ENCODE assay signal across 12 cellular contexts in the genomic region with DNA sequence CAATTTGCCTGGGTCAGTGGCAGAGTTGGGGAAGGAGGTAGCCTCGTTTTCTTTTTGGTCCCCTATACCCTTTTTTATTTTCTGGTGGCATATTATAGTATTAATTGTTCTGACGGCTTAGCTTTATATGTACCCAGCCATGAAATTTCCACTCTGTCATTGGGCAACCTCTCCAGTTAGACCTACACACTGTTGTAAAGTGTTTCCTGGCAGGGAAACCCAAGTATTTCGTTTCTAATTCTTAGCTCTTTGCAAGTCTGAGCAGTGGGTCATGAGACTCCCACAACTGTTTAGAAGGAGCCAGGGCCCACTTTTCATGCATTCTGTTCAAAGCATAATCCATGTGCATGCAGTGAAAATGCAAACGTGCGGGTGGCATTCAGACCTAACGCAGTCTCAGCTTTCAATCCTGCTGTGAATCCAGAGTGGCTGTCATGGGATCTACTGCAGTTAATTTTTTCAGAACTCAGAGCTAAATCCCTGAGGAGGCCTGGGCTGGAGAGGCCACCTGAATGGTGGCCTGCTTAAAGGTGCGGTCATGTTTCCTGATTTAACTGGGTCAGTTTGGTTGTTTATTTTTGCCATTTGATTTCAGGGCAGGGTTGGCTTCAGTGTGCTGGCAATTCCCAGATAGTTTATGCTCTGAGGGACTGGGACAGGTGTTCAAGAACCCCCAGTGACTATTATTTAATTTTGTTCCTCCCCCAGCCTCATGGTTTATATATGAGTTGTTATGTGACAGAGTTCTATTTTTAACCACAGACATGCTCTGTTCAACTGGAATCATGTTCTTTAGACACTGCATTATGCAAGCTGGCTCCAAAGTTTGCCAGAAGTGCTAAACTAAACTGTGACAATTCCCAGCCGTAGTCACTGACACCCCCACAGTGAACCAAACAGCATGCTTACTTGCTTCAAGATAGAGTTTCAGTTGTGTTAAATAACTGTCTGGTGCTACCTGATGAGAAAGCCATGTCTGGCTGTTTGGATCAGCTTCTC. TPM values are rescaled to one million over a fixed set of nuclear protein-coding genes. Genes with fewer than 3 reads are reported as not detected.
DNase-seq lines count a peak whose midpoint lies in the region; ATAC-seq, FAIRE-seq and TF ChIP-seq lines count a peak whose summit lies in the region.
"Had no signal": no experiment of that assay in that cellular context is flagged by ENCODE, and none has a peak within 500 bp of the region (broad histone marks: within the 10 kb centered on the region; RNA-seq: fewer than 3 reads in every experiment).

No MANE protein-coding gene starts in this region.

- peaks cover 9% of the 10 kb centered on the region for H3K4me1 ChIP-seq in smooth muscle cell (ENCODE audit: low read depth)

- H3K27me3 ChIP-seq in brain microvascular endothelial cell (replicated peaks) (no peaks in the 10 kb centered on the region), smooth muscle cell (ENCODE audit: low read depth) (no peaks in the 10 kb centered on the region)

- H3K4me2 ChIP-seq in smooth muscle cell: peak overlapping the region; percentile 52

- no peak for TF ChIP-seq CTCF in brain microvascular endothelial cell (IDR thresholded peaks at IDR 0.05; ENCODE audit: low read depth, low read length, missing control alignments)
- no peak for TF ChIP-seq CTCF in smooth muscle cell (IDR thresholded peaks at IDR 0.05; ENCODE audit: borderline replicate concordance, insufficient read depth, poor library complexity, severe bottlenecking)

- H3K9me3 ChIP-seq in smooth muscle cell (replicated peaks; ENCODE audit: low read depth): no peaks in the 10 kb centered on the region

- no peak for ATAC-seq in HG02623 (IDR thresholded peaks at IDR 0.05; ENCODE audit: unreplicated experiment)
- ATAC-seq: naive thymus-derived CD8-positive, alpha-beta T cell had no signal

- no peaks in the 10 kb centered on the region for H4K20me1 ChIP-seq in smooth muscle cell (ENCODE audit: low read depth)

- H3K27ac ChIP-seq in brain microvascular endothelial cell (no peak overlapping the region), smooth muscle cell (ENCODE audit: low read depth) (peak overlapping the region; percentile 15)

- in situ Hi-C loops in brain microvascular endothelial cell (cut with HindIII; ENCODE audit: low pct_ligation_motif_present, low sequenced_read_pairs): no loop called here

- H3K79me2 ChIP-seq in smooth muscle cell (ENCODE audit: low read depth): no peaks in the 10 kb centered on the region

- no peaks in the 10 kb centered on the region for H3K36me3 ChIP-seq in brain microvascular endothelial cell (replicated peaks)
- no peaks in the 10 kb centered on the region for H3K36me3 ChIP-seq in smooth muscle cell (ENCODE audit: low read depth)

- DNase-seq in NCI-H128 (lab: John Stamatoyannopoulos, UW; ENCODE audit: unreplicated experiment) (peak; percentile 23), brain microvascular endothelial cell (peak; percentile 10), left kidney (ENCODE audit: low read depth, low spot score) (peak; percentile 58), smooth muscle cell (lab: John Stamatoyannopoulos, UW; ENCODE audit: unreplicated experiment) (no peak), GM12892 (ENCODE audit: insufficient read length) (no peak), T-helper 1 cell (no peak)
- DNase-seq in stimulated activated CD4-positive, alpha-beta T cell treated with anti-CD3 and anti-CD28 coated beads, Interleukin-4, amount 100 ng/mL, for 24 hours: no peak
- DNase-seq: activated CD8-positive, alpha-beta memory T cell treated with anti-CD3 and anti-CD28 coated beads for 24 hours; H9; naive thymus-derived CD8-positive, alpha-beta T cell; NCI-H1105 treated with DMSO at 0.1 percent for 48 hours had no signal

- 49% methylated on average over 8 of the region's 8 CpGs for WGBS in smooth muscle cell (ENCODE audit: low lambda C conversion rate)

- H3K4me3 ChIP-seq in brain microvascular endothelial cell (ENCODE audit: low read depth, low read length): no peak overlapping the region
- no peak overlapping the region for H3K4me3 ChIP-seq in smooth muscle cell

- no peak overlapping the region for H2AFZ ChIP-seq in smooth muscle cell (ENCODE audit: low read depth)

- TF ChIP-seq POLR2A in GM12892 (IDR thresholded peaks at IDR 0.05; ENCODE audit: low read depth, low read length): no peak

- no peaks in the 10 kb centered on the region for H3F3A ChIP-seq in smooth muscle cell (ENCODE audit: low read depth)

- no peak for FAIRE-seq in GM12892 (lab: Jason Lieb, UNC)

- no peak overlapping the region for H3K9ac ChIP-seq in smooth muscle cell (ENCODE audit: low read depth)

RNA-seq across cellular contexts. Expression of a gene that starts 27.4 kb away (rescaled TPM):
- 93.3 and 107 TPM in 2 replicates for total RNA-seq in smooth muscle cell
- polyA plus RNA-seq in smooth muscle cell: 75.2 and 96.0 TPM in 2 replicates
- 29.0 TPM for polyA plus RNA-seq in GM12892 (2012; ENCODE audit: missing spikeins)

Comparison
In these comparisons a context has a peak if more than half of its experiments do, and no peak if none do; other contexts are left out.
1. DNase-seq: peak in NCI-H128 (single experiment), brain microvascular endothelial cell (single experiment) and left kidney (single experiment); none in smooth muscle cell (single experiment), GM12892 (single experiment), stimulated activated CD4-positive, alpha-beta T cell treated with anti-CD3 and anti-CD28 coated beads, Interleukin-4, amount 100 ng/mL, for 24 hours (single experiment) and T-helper 1 cell (0 of 5).